In genomic region chr20:64057628-64058498, GRCh38 we compare ENCODE assay signal across 1 cellular context.
TF ChIP-seq lines count a peak whose summit lies in the region.

No MANE protein-coding gene starts in this region.

TF ChIP-seq in HEK293, 187 proteins besides CTCF, POLR2A, EP300 and RAD21 (continued from another document):
- TF ChIP-seq, protein P1, sequence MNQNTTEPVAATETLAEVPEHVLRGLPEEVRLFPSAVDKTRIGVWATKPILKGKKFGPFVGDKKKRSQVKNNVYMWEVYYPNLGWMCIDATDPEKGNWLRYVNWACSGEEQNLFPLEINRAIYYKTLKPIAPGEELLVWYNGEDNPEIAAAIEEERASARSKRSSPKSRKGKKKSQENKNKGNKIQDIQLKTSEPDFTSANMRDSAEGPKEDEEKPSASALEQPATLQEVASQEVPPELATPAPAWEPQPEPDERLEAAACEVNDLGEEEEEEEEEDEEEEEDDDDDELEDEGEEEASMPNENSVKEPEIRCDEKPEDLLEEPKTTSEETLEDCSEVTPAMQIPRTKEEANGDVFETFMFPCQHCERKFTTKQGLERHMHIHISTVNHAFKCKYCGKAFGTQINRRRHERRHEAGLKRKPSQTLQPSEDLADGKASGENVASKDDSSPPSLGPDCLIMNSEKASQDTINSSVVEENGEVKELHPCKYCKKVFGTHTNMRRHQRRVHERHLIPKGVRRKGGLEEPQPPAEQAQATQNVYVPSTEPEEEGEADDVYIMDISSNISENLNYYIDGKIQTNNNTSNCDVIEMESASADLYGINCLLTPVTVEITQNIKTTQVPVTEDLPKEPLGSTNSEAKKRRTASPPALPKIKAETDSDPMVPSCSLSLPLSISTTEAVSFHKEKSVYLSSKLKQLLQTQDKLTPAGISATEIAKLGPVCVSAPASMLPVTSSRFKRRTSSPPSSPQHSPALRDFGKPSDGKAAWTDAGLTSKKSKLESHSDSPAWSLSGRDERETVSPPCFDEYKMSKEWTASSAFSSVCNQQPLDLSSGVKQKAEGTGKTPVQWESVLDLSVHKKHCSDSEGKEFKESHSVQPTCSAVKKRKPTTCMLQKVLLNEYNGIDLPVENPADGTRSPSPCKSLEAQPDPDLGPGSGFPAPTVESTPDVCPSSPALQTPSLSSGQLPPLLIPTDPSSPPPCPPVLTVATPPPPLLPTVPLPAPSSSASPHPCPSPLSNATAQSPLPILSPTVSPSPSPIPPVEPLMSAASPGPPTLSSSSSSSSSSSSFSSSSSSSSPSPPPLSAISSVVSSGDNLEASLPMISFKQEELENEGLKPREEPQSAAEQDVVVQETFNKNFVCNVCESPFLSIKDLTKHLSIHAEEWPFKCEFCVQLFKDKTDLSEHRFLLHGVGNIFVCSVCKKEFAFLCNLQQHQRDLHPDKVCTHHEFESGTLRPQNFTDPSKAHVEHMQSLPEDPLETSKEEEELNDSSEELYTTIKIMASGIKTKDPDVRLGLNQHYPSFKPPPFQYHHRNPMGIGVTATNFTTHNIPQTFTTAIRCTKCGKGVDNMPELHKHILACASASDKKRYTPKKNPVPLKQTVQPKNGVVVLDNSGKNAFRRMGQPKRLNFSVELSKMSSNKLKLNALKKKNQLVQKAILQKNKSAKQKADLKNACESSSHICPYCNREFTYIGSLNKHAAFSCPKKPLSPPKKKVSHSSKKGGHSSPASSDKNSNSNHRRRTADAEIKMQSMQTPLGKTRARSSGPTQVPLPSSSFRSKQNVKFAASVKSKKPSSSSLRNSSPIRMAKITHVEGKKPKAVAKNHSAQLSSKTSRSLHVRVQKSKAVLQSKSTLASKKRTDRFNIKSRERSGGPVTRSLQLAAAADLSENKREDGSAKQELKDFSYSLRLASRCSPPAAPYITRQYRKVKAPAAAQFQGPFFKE (tag by site-specific recombination; IDR thresholded peaks at IDR 0.05; ENCODE audit: borderline replicate concordance), result no peak
- 0 out of 2 replicates have a peak, but pooled peaks have one; percentile 18 for TF ChIP-seq ZNF341 (tag by site-specific recombination; IDR thresholded peaks at IDR 0.05; ENCODE audit: low read depth)
- TF ChIP-seq ZFP41 (tag by site-specific recombination; IDR thresholded peaks at IDR 0.05; ENCODE audit: borderline replicate concordance), result no peak
- TF ChIP-seq, protein P2, sequence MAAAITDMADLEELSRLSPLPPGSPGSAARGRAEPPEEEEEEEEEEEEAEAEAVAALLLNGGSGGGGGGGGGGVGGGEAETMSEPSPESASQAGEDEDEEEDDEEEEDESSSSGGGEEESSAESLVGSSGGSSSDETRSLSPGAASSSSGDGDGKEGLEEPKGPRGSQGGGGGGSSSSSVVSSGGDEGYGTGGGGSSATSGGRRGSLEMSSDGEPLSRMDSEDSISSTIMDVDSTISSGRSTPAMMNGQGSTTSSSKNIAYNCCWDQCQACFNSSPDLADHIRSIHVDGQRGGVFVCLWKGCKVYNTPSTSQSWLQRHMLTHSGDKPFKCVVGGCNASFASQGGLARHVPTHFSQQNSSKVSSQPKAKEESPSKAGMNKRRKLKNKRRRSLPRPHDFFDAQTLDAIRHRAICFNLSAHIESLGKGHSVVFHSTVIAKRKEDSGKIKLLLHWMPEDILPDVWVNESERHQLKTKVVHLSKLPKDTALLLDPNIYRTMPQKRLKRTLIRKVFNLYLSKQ (tag by site-specific recombination; IDR thresholded peaks at IDR 0.05; ENCODE audit: borderline replicate concordance), result no peak
- TF ChIP-seq ZNF280D (tag by site-specific recombination; IDR thresholded peaks at IDR 0.05), result no peak
- peak; percentile 71 for TF ChIP-seq KLF9 (tag by site-specific recombination; IDR thresholded peaks at IDR 0.05; ENCODE audit: low read depth)
- no peak for TF ChIP-seq ZNF623 (tag by site-specific recombination; IDR thresholded peaks at IDR 0.05)
- TF ChIP-seq ZXDB (tag by site-specific recombination; IDR thresholded peaks at IDR 0.05), result 0 out of 2 replicates have a peak, but pooled peaks have one; percentile 38
- TF ChIP-seq ZFP69B (tag by site-specific recombination; IDR thresholded peaks at IDR 0.05), result 0 out of 2 replicates have a peak, but pooled peaks have one; percentile 29
- no peak for TF ChIP-seq ZNF664 (tag by site-specific recombination; IDR thresholded peaks at IDR 0.05)
- no peak for TF ChIP-seq ZNF768 (tag by site-specific recombination; IDR thresholded peaks at IDR 0.05)
- TF ChIP-seq ZNF48 (tag by site-specific recombination; IDR thresholded peaks at IDR 0.05), result no peak
- TF ChIP-seq ZNF169 (tag by site-specific recombination; IDR thresholded peaks at IDR 0.05), result no peak
- no peak for TF ChIP-seq HOXA7 (CRISPR knock-in tag; IDR thresholded peaks at IDR 0.05; ENCODE audit: borderline replicate concordance)
- TF ChIP-seq ZNF138 (tag by site-specific recombination; IDR thresholded peaks at IDR 0.05; ENCODE audit: borderline replicate concordance), result no peak
- TF ChIP-seq ZFP3 (tag by site-specific recombination; IDR thresholded peaks at IDR 0.05; ENCODE audit: low read depth), result no peak
- TF ChIP-seq, protein P3, sequence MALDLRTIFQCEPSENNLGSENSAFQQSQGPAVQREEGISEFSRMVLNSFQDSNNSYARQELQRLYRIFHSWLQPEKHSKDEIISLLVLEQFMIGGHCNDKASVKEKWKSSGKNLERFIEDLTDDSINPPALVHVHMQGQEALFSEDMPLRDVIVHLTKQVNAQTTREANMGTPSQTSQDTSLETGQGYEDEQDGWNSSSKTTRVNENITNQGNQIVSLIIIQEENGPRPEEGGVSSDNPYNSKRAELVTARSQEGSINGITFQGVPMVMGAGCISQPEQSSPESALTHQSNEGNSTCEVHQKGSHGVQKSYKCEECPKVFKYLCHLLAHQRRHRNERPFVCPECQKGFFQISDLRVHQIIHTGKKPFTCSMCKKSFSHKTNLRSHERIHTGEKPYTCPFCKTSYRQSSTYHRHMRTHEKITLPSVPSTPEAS (tag by site-specific recombination; IDR thresholded peaks at IDR 0.05), result no peak
- no peak for TF ChIP-seq ZNF529 (tag by site-specific recombination; IDR thresholded peaks at IDR 0.05; ENCODE audit: insufficient replicate concordance)
- no peak for TF ChIP-seq ZBTB48 (tag by site-specific recombination; IDR thresholded peaks at IDR 0.05)
- TF ChIP-seq ZNF621 (tag by site-specific recombination; IDR thresholded peaks at IDR 0.05), result no peak
- TF ChIP-seq PRDM1 (tag by site-specific recombination; IDR thresholded peaks at IDR 0.05), result no peak
- TF ChIP-seq KLF1 (tag by site-specific recombination; IDR thresholded peaks at IDR 0.05), result peak; percentile 30; the same call in 1 of the 2 replicates
- TF ChIP-seq ZNF202 (tag by site-specific recombination; IDR thresholded peaks at IDR 0.05; ENCODE audit: borderline replicate concordance), result no peak
- no peak for TF ChIP-seq ZNF2 (tag by site-specific recombination; IDR thresholded peaks at IDR 0.05)
- no peak for TF ChIP-seq SCRT2 (tag by site-specific recombination; IDR thresholded peaks at IDR 0.05)
- no peak for TF ChIP-seq BCL11B (tag by site-specific recombination; IDR thresholded peaks at IDR 0.05; ENCODE audit: low read depth)
- TF ChIP-seq ZNF140 (tag by site-specific recombination; IDR thresholded peaks at IDR 0.05), result no peak
- no peak for TF ChIP-seq FEZF1 (tag by site-specific recombination; IDR thresholded peaks at IDR 0.05)
- no peak for TF ChIP-seq ZNF175 (tag by site-specific recombination; IDR thresholded peaks at IDR 0.05)
